In genomic region chr10:17228081-17229015, GRCh38 we compare ENCODE assay signal across 8 cellular contexts. TPM values are rescaled to one million over a fixed set of nuclear protein-coding genes. Genes with fewer than 3 reads are reported as not detected.
DNase-seq lines count a peak whose midpoint lies in the region; FAIRE-seq and TF ChIP-seq lines count a peak whose summit lies in the region.

Gene VIM (plus strand): TSS chr10:17228241. CDS start chr10:17229423, 1,182 bp downstream.

- intact Hi-C loops in dendritic cell treated with granulocyte-macrophage colony-stimulating factor and Interleukin-4, amounts not matched to agents 40 ng/mL and 50 ng/mL, for 4 days (cut with micrococcal nuclease) = loop anchor here (1.0 to 10.0 kb wide), 4 partner anchors 12 to 204 kb away; partner anchors contain the start of gene TRDMT1

- H3K27me3 ChIP-seq in H7 (ENCODE audit: control insufficient read depth, insufficient read depth, low read length) (peaks cover 24% of the 10 kb centered on the region; the same call in 1 of the 2 replicates), MM.1S (replicated peaks; ENCODE audit: insufficient read depth, low read length) (no peaks in the 10 kb centered on the region), liver (ENCODE audit: control insufficient read depth in 4 of 4, insufficient read depth in 4 of 4, low read length in 3 of 4) (peaks cover 0 to 12% (median 4%) of the 10 kb centered on the region in 4 donors)

- H3K9me2 ChIP-seq in MM.1S (replicated peaks; ENCODE audit: insufficient read depth, low read length) = no peaks in the 10 kb centered on the region

- H2AFZ ChIP-seq in MM.1S (ENCODE audit: low read length) = peak within 1 kb of the TSS; percentile 69

- peak within 1 kb of the TSS; percentile 98 for H3K4me2 ChIP-seq in MM.1S (ENCODE audit: low read depth, low read length)

- 3% methylated on average over 78 of the region's 78 CpGs for WGBS in liver

- H3K27ac ChIP-seq in MM.1S (ENCODE audit: low read length) (peak within 1 kb of the TSS; percentile 97), liver (ENCODE audit: low read depth in 1 of 2, low read length in 2 of 2) (peak within 1 kb of the TSS; percentile 97)

- H3K27ac Mint-ChIP-seq in dendritic cell treated with granulocyte-macrophage colony-stimulating factor and Interleukin-4, amounts not matched to agents 40 ng/mL and 50 ng/mL, for 4 days = peak within 1 kb of the TSS; percentile 100

- DNase-seq in H7 (peak; percentile 84), MM.1S (peak; percentile 80), superior temporal gyrus (ENCODE audit: extremely low spot score) (no peak)
- peak; percentile 57 to 77 for DNase-seq in activated CD4-positive, alpha-beta T cell treated with anti-CD3 and anti-CD28 coated beads, Interleukin-2, amount 50 U/mL, for 24 hours (ENCODE audit: low read depth in 1 of 2, low spot score in 1 of 2)
- peak; percentile 84 for DNase-seq in stimulated activated CD4-positive, alpha-beta T cell treated with anti-CD3 and anti-CD28 coated beads, Interleukin-4, amount 100 ng/mL, for 24 hours

- peaks cover 24% of the 10 kb centered on the region for H3K4me1 ChIP-seq in MM.1S (ENCODE audit: low read length)
- peaks cover 8 to 26% (median 15%) of the 10 kb centered on the region in 4 donors for H3K4me1 ChIP-seq in liver (ENCODE audit: control insufficient read depth in 4 of 4, insufficient read depth in 4 of 4, low read length in 3 of 4)

- no peaks in the 10 kb centered on the region for H4K20me1 ChIP-seq in MM.1S (ENCODE audit: insufficient read depth, low read length)

- peaks cover 22% of the 10 kb centered on the region; the same call in 1 of the 2 replicates for H3K79me2 ChIP-seq in MM.1S (ENCODE audit: low read length)

- no peak for TF ChIP-seq CTCF in MM.1S (IDR thresholded peaks at IDR 0.05; ENCODE audit: low read length)
- no peak for TF ChIP-seq CTCF in liver (IDR thresholded peaks at IDR 0.05; ENCODE audit: low read depth, low read length, missing input control)

- peak within 1 kb of the TSS; percentile 93 for H3K4me3 ChIP-seq in H7 (ENCODE audit: insufficient read depth, low read depth, low read length)
- H3K4me3 ChIP-seq in MM.1S (ENCODE audit: low read length) = peak within 1 kb of the TSS; percentile 79
- H3K4me3 ChIP-seq in liver (ENCODE audit: low read depth in 1 of 3, low read length in 3 of 3) = peak within 1 kb of the TSS; percentile 13 to 66 (median 48)

- peaks cover 3% of the 10 kb centered on the region for H3K36me3 ChIP-seq in H7 (replicated peaks; ENCODE audit: control insufficient read depth, insufficient read depth, low read length)
- H3K36me3 ChIP-seq in MM.1S (replicated peaks; ENCODE audit: insufficient read depth, low read length) = no peaks in the 10 kb centered on the region
- H3K36me3 ChIP-seq in liver (ENCODE audit: control insufficient read depth in 4 of 4, insufficient read depth in 3 of 4, low read depth in 1 of 4, low read length in 3 of 4) = peaks cover 0 to 2% (median 0%) of the 10 kb centered on the region in 4 donors

- peaks cover 51% of the 10 kb centered on the region for H3F3A ChIP-seq in MM.1S (ENCODE audit: insufficient read depth, low read length)

- FAIRE-seq in G401.6 (lab: Jason Lieb, UNC) = peak; percentile 75

- H3K9me3 ChIP-seq in MM.1S (replicated peaks; ENCODE audit: insufficient read depth, low read length) (no peaks in the 10 kb centered on the region), liver (ENCODE audit: control insufficient read depth in 4 of 4, low read length in 3 of 4) (no peaks in the 10 kb centered on the region)

- H3K4me3 Mint-ChIP-seq in dendritic cell treated with granulocyte-macrophage colony-stimulating factor and Interleukin-4, amounts not matched to agents 40 ng/mL and 50 ng/mL, for 4 days = peak within 1 kb of the TSS; percentile 93

- peaks cover 43% of the 10 kb centered on the region for H3K4me1 Mint-ChIP-seq in dendritic cell treated with granulocyte-macrophage colony-stimulating factor and Interleukin-4, amounts not matched to agents 40 ng/mL and 50 ng/mL, for 4 days (ENCODE audit: low read depth)

- TF ChIP-seq RAD21 in liver (IDR thresholded peaks at IDR 0.05) = no peak

- H3K9ac ChIP-seq in MM.1S (ENCODE audit: low read length) (peak within 1 kb of the TSS; percentile 90), liver (ENCODE audit: low read depth in 1 of 2, low read length in 2 of 2) (peak within 1 kb of the TSS; percentile 22 to 27)

- no peaks in the 10 kb centered on the region for H3K27me3 Mint-ChIP-seq in dendritic cell treated with granulocyte-macrophage colony-stimulating factor and Interleukin-4, amounts not matched to agents 40 ng/mL and 50 ng/mL, for 4 days

- H3K9me3 Mint-ChIP-seq in dendritic cell treated with granulocyte-macrophage colony-stimulating factor and Interleukin-4, amounts not matched to agents 40 ng/mL and 50 ng/mL, for 4 days = no peaks in the 10 kb centered on the region

- H3K36me3 Mint-ChIP-seq in dendritic cell treated with granulocyte-macrophage colony-stimulating factor and Interleukin-4, amounts not matched to agents 40 ng/mL and 50 ng/mL, for 4 days (ENCODE audit: low read depth) = peaks cover 56% of the 10 kb centered on the region

TF ChIP-seq in liver, 16 proteins besides CTCF, POLR2A, EP300 and RAD21:
- TF ChIP-seq YY1 (IDR thresholded peaks at IDR 0.05) = peak; percentile 3
- TF ChIP-seq FOXA2 (IDR thresholded peaks at IDR 0.05) = no peak
- peak; percentile 62 to 77 for TF ChIP-seq JUND (IDR thresholded peaks at IDR 0.05)
TF ChIP-seq in liver: peak in this region for 2.

RNA-seq across cellular contexts. Expression of gene VIM, which starts in this region (rescaled TPM):
- 1,966 TPM in 2 replicates for total RNA-seq in H7 (2014; rRNA removed; shearing (Covaris generic))
- total RNA-seq in liver = 100 to 1,000 TPM in 1 of 2 donors, 10 to 100 TPM in 1; 78.1 to 212 TPM
- polyA plus RNA-seq in liver = 100 to 1,000 TPM in 1 of 2 donors, 10 to 100 TPM in 1; 42.5 to 123 TPM
